In the genomic region with DNA sequence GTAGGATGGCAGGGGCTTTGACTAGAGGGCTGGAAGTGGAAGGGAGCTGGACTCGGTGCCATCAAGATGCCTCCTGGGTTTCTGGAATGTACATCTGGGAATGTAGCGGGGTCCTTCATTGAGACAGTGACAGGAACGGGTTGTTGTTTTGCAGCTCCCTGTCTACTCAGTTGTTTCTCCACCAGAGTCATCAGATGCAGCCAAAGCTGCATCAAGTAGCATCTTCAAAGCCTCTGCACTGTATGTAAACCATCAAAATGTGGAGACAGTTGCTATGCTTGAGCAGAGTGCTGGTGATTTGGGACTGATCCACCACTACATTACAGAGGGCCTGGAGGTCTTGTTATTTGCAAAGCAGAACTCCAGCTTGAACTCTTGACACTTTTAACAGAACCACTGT, we compare ENCODE assay signal across 20 cellular contexts. TPM values are rescaled to one million over a fixed set of nuclear protein-coding genes. Genes with fewer than 3 reads are reported as not detected.
DNase-seq lines count a peak whose midpoint lies in the region; FAIRE-seq and TF ChIP-seq lines count a peak whose summit lies in the region.
"Had no signal": no experiment of that assay in that cellular context is flagged by ENCODE, and none has a peak within 500 bp of the region (broad histone marks: within the 10 kb centered on the region; RNA-seq: fewer than 3 reads in every experiment).

No MANE protein-coding gene starts in this region.

- H3K27me3 ChIP-seq in astrocyte (ENCODE audit: insufficient read depth, low read length) (peaks cover 4% of the 10 kb centered on the region), neural progenitor cell (no peaks in the 10 kb centered on the region), MG63 (no peaks in the 10 kb centered on the region)

- no peak for FAIRE-seq in astrocyte (lab: Jason Lieb, UNC)
- FAIRE-seq: A549, GM12892, GM18507 had no signal

- H3K4me1 Mint-ChIP-seq in astrocyte (ENCODE audit: low read depth, unreplicated experiment) (peaks cover 23% of the 10 kb centered on the region), neural progenitor cell (peaks cover 66% of the 10 kb centered on the region)

- no peak overlapping the region for H3K4me2 ChIP-seq in astrocyte (ENCODE audit: low read length)
- no peak overlapping the region for H3K4me2 ChIP-seq in neural progenitor cell
- H3K4me2 ChIP-seq: A549, GM23338 had no signal

- H3K79me2 ChIP-seq in astrocyte (ENCODE audit: insufficient read depth, low read length) (no peaks in the 10 kb centered on the region), neural progenitor cell (ENCODE audit: low read depth) (no peaks in the 10 kb centered on the region)

- TF ChIP-seq CTCF in HEK293 (tag by site-specific recombination; IDR thresholded peaks at IDR 0.05) (no peak), astrocyte (IDR thresholded peaks at IDR 0.05; ENCODE audit: insufficient read depth, low read depth, low read length) (no peak), neural progenitor cell (IDR thresholded peaks at IDR 0.05) (no peak)

- H4K20me1 ChIP-seq in astrocyte (ENCODE audit: insufficient read depth, low read length) = no peaks in the 10 kb centered on the region
- H4K20me1 ChIP-seq in neural progenitor cell (ENCODE audit: low read depth) = no peaks in the 10 kb centered on the region

- H3K4me3 Mint-ChIP-seq in astrocyte (ENCODE audit: unreplicated experiment) (no peak overlapping the region), neural progenitor cell (no peak overlapping the region)
- H3K4me3 Mint-ChIP-seq: CD14-positive monocyte; CD4-positive, alpha-beta memory T cell; GM23338 had no signal

- H3K27ac Mint-ChIP-seq in astrocyte (ENCODE audit: unreplicated experiment) (peak overlapping the region; percentile 20), neural progenitor cell (peak overlapping the region; percentile 77)
- H3K27ac Mint-ChIP-seq: CD4-positive, alpha-beta memory T cell; GM23338 had no signal

- no peak overlapping the region for H3K4me3 ChIP-seq in HEK293 (ENCODE audit: low read depth, low read length)
- H3K4me3 ChIP-seq in astrocyte (ENCODE audit: insufficient read depth, low read depth, low read length) = no peak overlapping the region
- no peak overlapping the region for H3K4me3 ChIP-seq in neural progenitor cell
- no peak overlapping the region for H3K4me3 ChIP-seq in MG63
- H3K4me3 ChIP-seq: A549, GM23338 had no signal

- no peak overlapping the region for H3K27ac ChIP-seq in HEK293 (ENCODE audit: extremely low read depth, low read depth, low read length)
- H3K27ac ChIP-seq in astrocyte (ENCODE audit: low read depth, low read length) = no peak overlapping the region
- H3K27ac ChIP-seq in neural progenitor cell = no peak overlapping the region
- H3K27ac ChIP-seq: 22Rv1 had no signal

- H3K9me3 ChIP-seq in HEK293 (ENCODE audit: control insufficient read depth, insufficient read depth, low read depth, low read length) (no peaks in the 10 kb centered on the region), astrocyte (ENCODE audit: insufficient read depth, low read depth, low read length) (peaks cover 9% of the 10 kb centered on the region), neural progenitor cell (ENCODE audit: low read depth) (no peaks in the 10 kb centered on the region), MG63 (no peaks in the 10 kb centered on the region)

- H3K36me3 ChIP-seq in HEK293 (ENCODE audit: control insufficient read depth in 2 of 2, insufficient read depth in 1 of 2, low read length in 2 of 2) (no peaks in the 10 kb centered on the region), astrocyte (ENCODE audit: insufficient read depth, low read length) (no peaks in the 10 kb centered on the region), neural progenitor cell (no peaks in the 10 kb centered on the region), MG63 (no peaks in the 10 kb centered on the region)

- H3K36me3 Mint-ChIP-seq in astrocyte (ENCODE audit: low read depth, unreplicated experiment) = peaks cover 7% of the 10 kb centered on the region
- peaks cover 12% of the 10 kb centered on the region for H3K36me3 Mint-ChIP-seq in neural progenitor cell

- H3K9me3 Mint-ChIP-seq in astrocyte (ENCODE audit: unreplicated experiment) (peaks cover 15% of the 10 kb centered on the region), neural progenitor cell (peaks cover 27% of the 10 kb centered on the region)

- H2AFZ ChIP-seq in astrocyte (ENCODE audit: low read depth, low read length) (no peak overlapping the region), neural progenitor cell (replicated peaks) (no peak overlapping the region)
- H2AFZ ChIP-seq: GM23338 had no signal

- H3K4me1 ChIP-seq in HEK293 (ENCODE audit: control insufficient read depth, insufficient read depth, low read length) (no peaks in the 10 kb centered on the region), astrocyte (ENCODE audit: insufficient read depth, low read length) (peaks cover 38% of the 10 kb centered on the region), neural progenitor cell (peaks cover 45% of the 10 kb centered on the region)

- peaks cover 4% of the 10 kb centered on the region for H3K27me3 Mint-ChIP-seq in astrocyte (ENCODE audit: low read depth, unreplicated experiment)
- peaks cover 17% of the 10 kb centered on the region for H3K27me3 Mint-ChIP-seq in neural progenitor cell (ENCODE audit: insufficient read depth, low read depth)
- H3K27me3 Mint-ChIP-seq: CD4-positive, alpha-beta memory T cell had no signal

- DNase-seq in DMS53 (lab: John Stamatoyannopoulos, UW) (peak; percentile 11), DMS53 treated with DMSO at 0.1 percent for 48 hours (lab: John Stamatoyannopoulos, UW; ENCODE audit: unreplicated experiment) (no peak), astrocyte (ENCODE audit: low read depth) (no peak), neural progenitor cell (ENCODE audit: low spot score) (no peak), putamen (ENCODE audit: low spot score) (no peak), MG63 (no peak)
- no peak for DNase-seq in activated T-cell treated with anti-CD3 and anti-CD28 coated beads, Interleukin-2, amount 50 U/mL, for 48 hours
- DNase-seq: AML-193; Calu3; CD4-positive, alpha-beta memory T cell; GDM1; H7; KBM-7 had no signal

- POLR2A ChIA-PET in HEK293 (lab: Yijun Ruan, JAX) = no interaction called here

- H3F3A ChIP-seq in neural progenitor cell (ENCODE audit: low read depth) = peaks cover 58% of the 10 kb centered on the region

- H3K9ac ChIP-seq in astrocyte (ENCODE audit: low read length) = no peak overlapping the region
- H3K9ac ChIP-seq in neural progenitor cell = no peak overlapping the region

- CTCF ChIA-PET in HEK293 (lab: Yijun Ruan, JAX) = interaction anchor here (0.8 to 1.1 kb wide), 3 partner anchors 10 to 33 kb away, joined by 3 to 5 read pairs (median 3); no protein-coding TSS in a partner anchor

TF ChIP-seq in HEK293, 187 proteins besides CTCF, POLR2A, EP300 and RAD21:
- TF ChIP-seq ZNF416 (tag by site-specific recombination; IDR thresholded peaks at IDR 0.05) (no peak), ZNF555 (tag by site-specific recombination; conservative IDR thresholded peaks at IDR 0.05) (no peak), SETDB1 (IDR thresholded peaks at IDR 0.05; ENCODE audit: insufficient read length, low read length) (peak; percentile 45), ZNF654 (tag by site-specific recombination; IDR thresholded peaks at IDR 0.05; ENCODE audit: low read depth) (no peak), TRIM28 (IDR thresholded peaks at IDR 0.05; ENCODE audit: borderline replicate concordance, low read length) (peak; percentile 97; the same call in 1 of the 2 replicates), ZNF548 (tag by site-specific recombination; IDR thresholded peaks at IDR 0.05) (peak; percentile 64), ZNF426 (tag by site-specific recombination; IDR thresholded peaks at IDR 0.05) (no peak), HOXC10 (CRISPR knock-in tag; IDR thresholded peaks at IDR 0.05) (no peak), ZNF202 (tag by site-specific recombination; IDR thresholded peaks at IDR 0.05; ENCODE audit: borderline replicate concordance) (no peak), HOXD13 (CRISPR knock-in tag; IDR thresholded peaks at IDR 0.05; ENCODE audit: borderline replicate concordance) (no peak), SCRT2 (tag by site-specific recombination; IDR thresholded peaks at IDR 0.05) (no peak), ZNF747 (tag by site-specific recombination; IDR thresholded peaks at IDR 0.05) (no peak), ZNF600 (tag by site-specific recombination; IDR thresholded peaks at IDR 0.05) (no peak), ZNF184 (tag by site-specific recombination; IDR thresholded peaks at IDR 0.05) (no peak)
- TF ChIP-seq, protein P1, sequence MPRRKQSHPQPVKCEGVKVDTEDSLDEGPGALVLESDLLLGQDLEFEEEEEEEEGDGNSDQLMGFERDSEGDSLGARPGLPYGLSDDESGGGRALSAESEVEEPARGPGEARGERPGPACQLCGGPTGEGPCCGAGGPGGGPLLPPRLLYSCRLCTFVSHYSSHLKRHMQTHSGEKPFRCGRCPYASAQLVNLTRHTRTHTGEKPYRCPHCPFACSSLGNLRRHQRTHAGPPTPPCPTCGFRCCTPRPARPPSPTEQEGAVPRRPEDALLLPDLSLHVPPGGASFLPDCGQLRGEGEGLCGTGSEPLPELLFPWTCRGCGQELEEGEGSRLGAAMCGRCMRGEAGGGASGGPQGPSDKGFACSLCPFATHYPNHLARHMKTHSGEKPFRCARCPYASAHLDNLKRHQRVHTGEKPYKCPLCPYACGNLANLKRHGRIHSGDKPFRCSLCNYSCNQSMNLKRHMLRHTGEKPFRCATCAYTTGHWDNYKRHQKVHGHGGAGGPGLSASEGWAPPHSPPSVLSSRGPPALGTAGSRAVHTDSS (tag by site-specific recombination; IDR thresholded peaks at IDR 0.05) = no peak
- TF ChIP-seq, protein P2, sequence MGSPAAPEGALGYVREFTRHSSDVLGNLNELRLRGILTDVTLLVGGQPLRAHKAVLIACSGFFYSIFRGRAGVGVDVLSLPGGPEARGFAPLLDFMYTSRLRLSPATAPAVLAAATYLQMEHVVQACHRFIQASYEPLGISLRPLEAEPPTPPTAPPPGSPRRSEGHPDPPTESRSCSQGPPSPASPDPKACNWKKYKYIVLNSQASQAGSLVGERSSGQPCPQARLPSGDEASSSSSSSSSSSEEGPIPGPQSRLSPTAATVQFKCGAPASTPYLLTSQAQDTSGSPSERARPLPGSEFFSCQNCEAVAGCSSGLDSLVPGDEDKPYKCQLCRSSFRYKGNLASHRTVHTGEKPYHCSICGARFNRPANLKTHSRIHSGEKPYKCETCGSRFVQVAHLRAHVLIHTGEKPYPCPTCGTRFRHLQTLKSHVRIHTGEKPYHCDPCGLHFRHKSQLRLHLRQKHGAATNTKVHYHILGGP (tag by site-specific recombination; IDR thresholded peaks at IDR 0.05) = no peak

RNA-seq across cellular contexts. Expression of a gene that starts 25.1 kb away (rescaled TPM):
- total RNA-seq in astrocyte (36.1 and 41.3 TPM in 2 replicates), neural progenitor cell (ENCODE audit: low replicate concordance) (18.4 and 22.5 TPM in 2 replicates)
- 12.3 and 15.0 TPM in 2 replicates for total RNA-seq in MG63 (2014; rRNA removed; shearing (Covaris generic); ENCODE audit: low replicate concordance)
